14 cellular contexts compared by ENCODE assay signal in genomic region chr6:18352842-18353241, GRCh38.
"Had no signal": no experiment of that assay in that cellular context is flagged by ENCODE, and none has a peak within 500 bp of the region (broad histone marks: within the 10 kb centered on the region; RNA-seq: fewer than 3 reads in every experiment).

No MANE protein-coding gene starts in this region.

- H3K27me3 ChIP-seq: gastroesophageal sphincter, neural progenitor cell, sigmoid colon, tibial artery, uterus had no signal

- H3K4me1 ChIP-seq: gastroesophageal sphincter, sigmoid colon, uterus had no signal

- H3K9me3 ChIP-seq: gastroesophageal sphincter, sigmoid colon, tibial artery, uterus had no signal

- H3K4me3 ChIP-seq: gastroesophageal sphincter, lung, neural progenitor cell, sigmoid colon, tibial artery, uterus had no signal

- ATAC-seq: effector memory CD8-positive, alpha-beta T cell; gastroesophageal sphincter; stimulated activated effector memory CD8-positive, alpha-beta T cell treated with anti-CD3 and anti-CD28 coated beads, Interleukin-12 subunit alpha, Interleukin-12 subunit beta, amount 100 ng/mL, for 72 hours had no signal

- H3K36me3 ChIP-seq: gastroesophageal sphincter, neural progenitor cell, sigmoid colon, tibial artery, uterus had no signal

- DNase-seq: activated B cell treated with CpG ODN at 0.5 μM for 24 hours; activated CD4-positive, alpha-beta T cell treated with anti-CD3 and anti-CD28 coated beads, Interleukin-2, amount 10 ng/mL, durations not matched to agents 24 days and 14 days; activated naive CD4-positive, alpha-beta T cell treated with Interleukin-2 at 50 U/mL for 16 hours; aorta; cerebellar nuclear complex; effector memory CD8-positive, alpha-beta T cell; naive B cell; sigmoid colon; tibial artery; uterus had no signal

- H3K27ac ChIP-seq: gastroesophageal sphincter, neural progenitor cell, sigmoid colon, tibial artery, uterus had no signal
